ENCODE assay signal across 26 cellular contexts in genomic region chr7:139589474-139589873, GRCh38.
DNase-seq lines count a peak whose midpoint lies in the region; ATAC-seq, FAIRE-seq and TF ChIP-seq lines count a peak whose summit lies in the region.
"Had no signal": no experiment of that assay in that cellular context is flagged by ENCODE, and none has a peak within 500 bp of the region (broad histone marks: within the 10 kb centered on the region; RNA-seq: fewer than 3 reads in every experiment).

No MANE protein-coding gene starts in this region.

- peaks cover 2% of the 10 kb centered on the region for H3K4me1 Mint-ChIP-seq in activated T-cell treated with anti-CD3 and anti-CD28 coated beads, Interleukin-2, amount 50 U/mL, for 24 hours (ENCODE audit: low read depth)
- H3K4me1 Mint-ChIP-seq in mesothelial cell of epicardium: peaks cover 3% of the 10 kb centered on the region
- H3K4me1 Mint-ChIP-seq: central memory CD8-positive, alpha-beta T cell had no signal

- H3K9me3 Mint-ChIP-seq in activated T-cell treated with anti-CD3 and anti-CD28 coated beads, Interleukin-2, amount 50 U/mL, for 24 hours: no peaks in the 10 kb centered on the region
- no peaks in the 10 kb centered on the region for H3K9me3 Mint-ChIP-seq in mesothelial cell of epicardium
- H3K9me3 Mint-ChIP-seq: activated T-helper 1 cell treated with anti-CD3 and anti-CD28 coated beads, Interleukin-12 subunit alpha, Interleukin-12 subunit beta, Interleukin-2, Interleukin-4 antibody, amounts not matched to agents 30 ng/mL and 10 ng/mL and 1 ng/mL, durations not matched to agents 14 hours and 24 hours and 36 hours; central memory CD8-positive, alpha-beta T cell; HFFc6; naive thymus-derived CD8-positive, alpha-beta T cell had no signal

- intact Hi-C loops in K562 (cut with micrococcal nuclease): no loop called here

- TF ChIP-seq CTCF in K562 (IDR thresholded peaks at IDR 0.05 in 2 of 3, conservative IDR thresholded peaks at IDR 0.05 in 1 of 3; ENCODE audit: insufficient read depth in 2 of 3, low read depth in 1 of 3, low read length in 3 of 3): no peak
- no peak for TF ChIP-seq CTCF in mesothelial cell of epicardium (IDR thresholded peaks at IDR 0.05; ENCODE audit: unreplicated experiment)
- TF ChIP-seq CTCF in GM10266 (IDR thresholded peaks at IDR 0.05; ENCODE audit: control insufficient read depth, insufficient read depth, low read depth, missing control alignments): no peak

- no peak for TF ChIP-seq RAD21 in K562 (CRISPR knock-in tag; conservative IDR thresholded peaks at IDR 0.05 in 1 of 2, IDR thresholded peaks at IDR 0.05 in 1 of 2)

- no peaks in the 10 kb centered on the region for H3K27me3 ChIP-seq in K562 (ENCODE audit: control insufficient read depth in 2 of 2, insufficient read depth in 2 of 2, low read length in 2 of 2)
- H3K27me3 ChIP-seq: ascending aorta, heart left ventricle had no signal

- H3K9me1 ChIP-seq in K562 (ENCODE audit: control insufficient read depth, insufficient read depth, low read length): no peaks in the 10 kb centered on the region

- H3K4me3 Mint-ChIP-seq in activated T-cell treated with anti-CD3 and anti-CD28 coated beads, Interleukin-2, amount 50 U/mL, for 24 hours: no peak overlapping the region
- H3K4me3 Mint-ChIP-seq in mesothelial cell of epicardium: no peak overlapping the region
- H3K4me3 Mint-ChIP-seq: activated naive CD8-positive, alpha-beta T cell; activated T-helper 1 cell treated with anti-CD3 and anti-CD28 coated beads, Interleukin-12 subunit alpha, Interleukin-12 subunit beta, Interleukin-2, Interleukin-4 antibody, amounts not matched to agents 30 ng/mL and 10 ng/mL and 1 ng/mL, durations not matched to agents 14 hours and 24 hours and 36 hours; central memory CD8-positive, alpha-beta T cell; HFFc6; naive thymus-derived CD8-positive, alpha-beta T cell had no signal

- CTCF ChIA-PET in K562 (lab: Yijun Ruan, JAX; ENCODE audit: low intra/inter-chr PET ratio): no interaction called here

- in situ Hi-C loops in K562 (cut with MboI): no loop called here

- no peak overlapping the region for H3K9ac ChIP-seq in K562 (ENCODE audit: insufficient read depth in 1 of 2, low read depth in 2 of 2, low read length in 2 of 2)
- H3K9ac ChIP-seq: KMS-11 had no signal

- no TSS peak for BruUV-seq in K562 (replicated peaks; lab: Mats Ljungman, UMichigan)

- no peak overlapping the region for H3K27ac ChIP-seq in K562 (ENCODE audit: extremely low read depth, low read depth, low read length)
- H3K27ac ChIP-seq: ascending aorta, heart left ventricle, KMS-11, SK-N-MC had no signal

- TF ChIP-seq POLR2A in K562 (conservative IDR thresholded peaks at IDR 0.05): no peak

- H3K4me3 ChIP-seq in K562: no peak overlapping the region
- H3K4me3 ChIP-seq: ascending aorta, heart left ventricle, SK-N-MC had no signal

- WGBS in K562 (ENCODE audit: insufficient coverage, low coverage, missing lambda C conversion rate): 67% methylated on average over 1 of the region's 1 CpG

- no peak overlapping the region for H2AFZ ChIP-seq in K562 (ENCODE audit: low read depth, low read length)

- H3K4me2 ChIP-seq in K562 (ENCODE audit: insufficient read depth, low read length): no peak overlapping the region
- H3K4me2 ChIP-seq: KMS-11 had no signal

- no peak for DNase-seq in activated T-cell treated with anti-CD3 and anti-CD28 coated beads, Interleukin-2, amount 50 U/mL, for 24 hours
- DNase-seq in activated T-cell treated with anti-CD3 and anti-CD28 coated beads, Interleukin-2, amount 50 U/mL, for 1 hour: no peak
- DNase-seq in K562 (ENCODE audit: extremely low read depth in 1 of 4, low spot score in 3 of 4) (no peak), mesothelial cell of epicardium (ENCODE audit: low spot score in 2 of 2, unreplicated experiment in 2 of 2) (no peak), superior temporal gyrus (ENCODE audit: extremely low spot score) (peak; percentile 56), GM10266 (ENCODE audit: extremely low spot score) (no peak), NCI-H2227 (lab: John Stamatoyannopoulos, UW; ENCODE audit: unreplicated experiment) (no peak)
- DNase-seq: activated CD4-positive, alpha-beta T cell treated with anti-CD3 and anti-CD28 coated beads for 4 hours; heart left ventricle; HFFc6; left cardiac atrium; mesendoderm; naive thymus-derived CD8-positive, alpha-beta T cell; NCI-H1048; NCI-H1930; NCI-H226; NCI-H82; T-helper 2 cell; trophoblast cell had no signal

- peaks cover 78% of the 10 kb centered on the region for H3K36me3 Mint-ChIP-seq in activated T-cell treated with anti-CD3 and anti-CD28 coated beads, Interleukin-2, amount 50 U/mL, for 24 hours (ENCODE audit: low read depth)
- H3K36me3 Mint-ChIP-seq in mesothelial cell of epicardium: peaks cover 50% of the 10 kb centered on the region

- POLR2A ChIA-PET in K562 (lab: Yijun Ruan, JAX): interaction anchor here (0.8 to 2.0 kb wide), 6 partner anchors 8 to 32 kb away, joined by 3 to 9 read pairs (median 4); no protein-coding TSS in a partner anchor

- no peaks in the 10 kb centered on the region for H3K9me3 ChIP-seq in K562 (replicated peaks; ENCODE audit: control insufficient read depth, insufficient read depth, low read depth, low read length)
- H3K9me3 ChIP-seq: ascending aorta, heart left ventricle had no signal

- FAIRE-seq in K562 (lab: Jason Lieb, UNC): no peak

- no peak for TF ChIP-seq EP300 in K562 (IDR thresholded peaks at IDR 0.05; ENCODE audit: low read length)

- peaks cover 8% of the 10 kb centered on the region; the same call in 1 of the 3 replicates for H3K36me3 ChIP-seq in K562 (ENCODE audit: control insufficient read depth, insufficient read depth, low read length)

- peak overlapping the region; percentile 10 for H3K27ac Mint-ChIP-seq in activated T-cell treated with anti-CD3 and anti-CD28 coated beads, Interleukin-2, amount 50 U/mL, for 24 hours
- peak overlapping the region; percentile 22 for H3K27ac Mint-ChIP-seq in mesothelial cell of epicardium
- H3K27ac Mint-ChIP-seq: activated naive CD8-positive, alpha-beta T cell; activated T-helper 1 cell treated with anti-CD3 and anti-CD28 coated beads, Interleukin-12 subunit alpha, Interleukin-12 subunit beta, Interleukin-2, Interleukin-4 antibody, amounts not matched to agents 30 ng/mL and 10 ng/mL and 1 ng/mL, durations not matched to agents 14 hours and 24 hours and 36 hours; HFFc6 had no signal

- ATAC-seq in K562 (no peak), GM19397 (IDR thresholded peaks at IDR 0.05; ENCODE audit: unreplicated experiment) (no peak)
- ATAC-seq: naive thymus-derived CD8-positive, alpha-beta T cell had no signal

- H3K4me1 ChIP-seq in K562 (replicated peaks in 1 of 2; ENCODE audit: control insufficient read depth in 2 of 2, insufficient read depth in 2 of 2, low read length in 2 of 2): peaks cover 2 to 5% of the 10 kb centered on the region in 2 experiments; a peak in 1 of 5 replicates
- H3K4me1 ChIP-seq: ascending aorta had no signal

- H3K79me2 ChIP-seq in K562 (ENCODE audit: control insufficient read depth, insufficient read depth, low read length): no peaks in the 10 kb centered on the region

- H3K27me3 Mint-ChIP-seq in activated T-cell treated with anti-CD3 and anti-CD28 coated beads, Interleukin-2, amount 50 U/mL, for 24 hours: no peaks in the 10 kb centered on the region
- H3K27me3 Mint-ChIP-seq in mesothelial cell of epicardium (ENCODE audit: low read depth): no peaks in the 10 kb centered on the region
- H3K27me3 Mint-ChIP-seq: activated naive CD8-positive, alpha-beta T cell; central memory CD8-positive, alpha-beta T cell; naive thymus-derived CD8-positive, alpha-beta T cell had no signal

- no peaks in the 10 kb centered on the region; the same call in none of the 2 replicates for H4K20me1 ChIP-seq in K562 (replicated peaks; ENCODE audit: control insufficient read depth, insufficient read depth, low read length)

TF ChIP-seq in K562, 482 proteins besides CTCF, POLR2A, EP300 and RAD21:
- TF ChIP-seq TRIM28 (IDR thresholded peaks at IDR 0.05): no peak
- 0 out of 2 replicates have a peak, but pooled peaks have one; percentile 32 for TF ChIP-seq FOSL1 (tag; conservative IDR thresholded peaks at IDR 0.05)
- TF ChIP-seq FIP1L1 (IDR thresholded peaks at IDR 0.05; ENCODE audit: low read depth, low read length, poor library complexity, severe bottlenecking): no peak
